8 cellular contexts compared by ENCODE assay signal in the genomic region with DNA sequence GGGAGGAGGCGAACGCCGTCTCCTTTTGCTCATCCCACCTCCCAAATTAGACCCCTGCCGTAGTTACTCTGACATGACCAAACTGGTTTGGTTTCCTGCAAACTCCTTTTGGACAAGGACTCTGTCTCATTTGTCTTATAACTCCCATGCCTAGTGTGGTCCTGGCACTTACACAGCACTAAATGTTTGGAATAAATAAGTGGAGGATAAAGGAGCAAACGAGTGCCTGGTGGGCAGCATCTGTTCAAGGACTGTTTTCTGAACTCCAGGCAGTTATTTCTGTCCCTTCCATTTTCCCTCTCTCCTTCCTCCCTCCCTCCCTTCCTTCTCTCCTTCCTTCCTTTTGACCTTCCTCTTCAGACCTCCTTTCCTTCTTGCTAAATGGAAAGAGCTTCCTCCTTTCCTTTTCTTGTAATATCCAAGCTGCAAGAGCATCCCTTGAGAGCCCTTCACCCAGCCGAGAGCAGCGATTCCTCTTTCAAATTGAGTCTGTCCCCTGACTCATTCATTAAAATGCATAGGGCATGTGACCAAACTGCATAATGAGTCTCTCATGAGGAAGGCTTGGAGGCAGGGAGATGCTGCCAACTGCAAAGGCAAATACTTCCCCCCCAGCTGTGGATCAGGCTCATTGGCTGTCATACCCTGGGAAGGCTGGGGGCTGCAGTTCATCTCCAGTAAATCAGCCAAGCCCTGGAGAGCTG. TPM values are rescaled to one million over a fixed set of nuclear protein-coding genes. Genes with fewer than 3 reads are reported as not detected.
A peak's percentile ranks its signal among the peaks of the same experiment; 100 is the strongest.
DNase-seq lines count a peak whose midpoint lies in the region; ATAC-seq and TF ChIP-seq lines count a peak whose summit lies in the region.

No MANE protein-coding gene starts in this region.

- H3K27ac Mint-ChIP-seq in naive B cell, result peak overlapping the region; percentile 84 to 92 (median 86)

- no peak for TF ChIP-seq CTCF in esophagus muscularis mucosa (IDR thresholded peaks at IDR 0.05)

- no peaks in the 10 kb centered on the region for H3K9me3 ChIP-seq in HUES6 (ENCODE audit: control insufficient read depth, insufficient read depth, low read depth, low read length)
- no peaks in the 10 kb centered on the region for H3K9me3 ChIP-seq in esophagus muscularis mucosa

- H3K27ac ChIP-seq in HUES6 (ENCODE audit: low read depth, low read length) (peak overlapping the region; percentile 72; the same call in 1 of the 2 replicates), esophagus muscularis mucosa (replicated peaks in 1 of 4) (peak overlapping the region; percentile 81 to 90 (median 86))

- DNase-seq in EL (peak; percentile 86), SK-N-DZ (ENCODE audit: low spot score) (peak; percentile 41), esophagus muscularis mucosa (ENCODE audit: extremely low spot score) (no peak), naive B cell (no peak), HT-29 (ENCODE audit: low spot score) (no peak), iPS-NIHi11 (ENCODE audit: low spot score) (no peak)

- H3K9me3 Mint-ChIP-seq in naive B cell, result no peaks in the 10 kb centered on the region

- H3K27me3 Mint-ChIP-seq in naive B cell, result no peaks in the 10 kb centered on the region

- H3K4me3 Mint-ChIP-seq in naive B cell, result peak overlapping the region; percentile 30 to 92 (median 84)

- no peak for TF ChIP-seq POLR2A in esophagus muscularis mucosa (IDR thresholded peaks at IDR 0.05; ENCODE audit: low read depth)

- H3K9ac ChIP-seq in HUES6 (ENCODE audit: low read length), result peak overlapping the region; percentile 52

- 16% methylated on average over 7 of the region's 7 CpGs for WGBS in esophagus muscularis mucosa

- H3K36me3 Mint-ChIP-seq in naive B cell, result no peaks in the 10 kb centered on the region

- peak; percentile 59 for ATAC-seq in GM21360 (IDR thresholded peaks at IDR 0.05; ENCODE audit: unreplicated experiment)
- peak; percentile 22 to 43 for ATAC-seq in naive B cell (ENCODE audit: low read depth in 2 of 2)

- H3K36me3 ChIP-seq in HUES6 (ENCODE audit: control insufficient read depth, insufficient read depth, low read length) (no peaks in the 10 kb centered on the region), esophagus muscularis mucosa (no peaks in the 10 kb centered on the region)

- intact Hi-C loops in esophagus muscularis mucosa (cut with DNase I), result loop anchor here (5.0 kb wide), 1 partner anchor 34 kb away; no protein-coding TSS in a partner anchor

- peaks cover 55 to 66% (median 64%) of the 10 kb centered on the region in 3 donors for H3K4me1 Mint-ChIP-seq in naive B cell

- H3K4me1 ChIP-seq in HUES6 (ENCODE audit: control insufficient read depth, insufficient read depth, low read length) (peaks cover 55% of the 10 kb centered on the region), esophagus muscularis mucosa (peaks cover 61 to 75% (median 70%) of the 10 kb centered on the region in 4 donors)

- H3K4me3 ChIP-seq in HUES6 (ENCODE audit: low read depth, low read length) (peak overlapping the region; percentile 5; the same call in 1 of the 2 replicates), esophagus muscularis mucosa (peak overlapping the region in 2 of 4 donors; percentile 29 to 40)

- no peak for TF ChIP-seq EP300 in esophagus muscularis mucosa (IDR thresholded peaks at IDR 0.05)

- H3K27me3 ChIP-seq in HUES6 (ENCODE audit: control insufficient read depth, insufficient read depth, low read length) (no peaks in the 10 kb centered on the region), esophagus muscularis mucosa (no peaks in the 10 kb centered on the region)

RNA-seq across cellular contexts. Expression of gene CHD9, which starts 36.9 kb away (rescaled TPM):
- 13.6 and 17.1 TPM in 2 replicates for polyA plus RNA-seq in SK-N-DZ (2014; cell fraction: cytosol; rRNA removed)
- polyA plus RNA-seq in SK-N-DZ (2014; cell fraction: nucleus; rRNA removed), result 23.4 and 32.7 TPM in 2 replicates
- 10 to 100 TPM; 45.2 to 64.0 (median 49.5) TPM for total RNA-seq in esophagus muscularis mucosa
- polyA plus RNA-seq in naive B cell (ENCODE audit: low read depth in 6 of 6), result 100 to 1,000 TPM; 102 to 181 (median 115) TPM
- 8.1 and 15.2 TPM in 2 replicates for total RNA-seq in HT-29 (2014; rRNA removed; shearing (Covaris generic))

RNA-seq across cellular contexts. Expression of gene CHD9NB, which starts 39.0 kb away (rescaled TPM):
- not detected in 2 replicates for polyA plus RNA-seq in SK-N-DZ (2014; cell fraction: cytosol; rRNA removed)
- polyA plus RNA-seq in SK-N-DZ (2014; cell fraction: nucleus; rRNA removed), result not detected in 2 replicates
- total RNA-seq in esophagus muscularis mucosa, result 1 to 10 TPM in 1 of 4 donors, under 1 TPM in 3; 0.19 to 1.2 (median 0.42) TPM
- polyA plus RNA-seq in naive B cell (ENCODE audit: low read depth in 6 of 6), result under 1 TPM in 1 of 6 donors, not detected in 5; 0.16 TPM
- total RNA-seq in HT-29 (2014; rRNA removed; shearing (Covaris generic)), result 3.4 and 4.1 TPM in 2 replicates

Comparison
In these comparisons a context has a peak if more than half of its experiments do, and no peak if none do; other contexts are left out.
1. DNase-seq: peak in EL (single experiment) and SK-N-DZ (single experiment); none in esophagus muscularis mucosa (single experiment), naive B cell (single experiment), HT-29 (single experiment) and iPS-NIHi11 (single experiment).